Comparison of ENCODE assay signal across 8 cellular contexts in the genomic region with DNA sequence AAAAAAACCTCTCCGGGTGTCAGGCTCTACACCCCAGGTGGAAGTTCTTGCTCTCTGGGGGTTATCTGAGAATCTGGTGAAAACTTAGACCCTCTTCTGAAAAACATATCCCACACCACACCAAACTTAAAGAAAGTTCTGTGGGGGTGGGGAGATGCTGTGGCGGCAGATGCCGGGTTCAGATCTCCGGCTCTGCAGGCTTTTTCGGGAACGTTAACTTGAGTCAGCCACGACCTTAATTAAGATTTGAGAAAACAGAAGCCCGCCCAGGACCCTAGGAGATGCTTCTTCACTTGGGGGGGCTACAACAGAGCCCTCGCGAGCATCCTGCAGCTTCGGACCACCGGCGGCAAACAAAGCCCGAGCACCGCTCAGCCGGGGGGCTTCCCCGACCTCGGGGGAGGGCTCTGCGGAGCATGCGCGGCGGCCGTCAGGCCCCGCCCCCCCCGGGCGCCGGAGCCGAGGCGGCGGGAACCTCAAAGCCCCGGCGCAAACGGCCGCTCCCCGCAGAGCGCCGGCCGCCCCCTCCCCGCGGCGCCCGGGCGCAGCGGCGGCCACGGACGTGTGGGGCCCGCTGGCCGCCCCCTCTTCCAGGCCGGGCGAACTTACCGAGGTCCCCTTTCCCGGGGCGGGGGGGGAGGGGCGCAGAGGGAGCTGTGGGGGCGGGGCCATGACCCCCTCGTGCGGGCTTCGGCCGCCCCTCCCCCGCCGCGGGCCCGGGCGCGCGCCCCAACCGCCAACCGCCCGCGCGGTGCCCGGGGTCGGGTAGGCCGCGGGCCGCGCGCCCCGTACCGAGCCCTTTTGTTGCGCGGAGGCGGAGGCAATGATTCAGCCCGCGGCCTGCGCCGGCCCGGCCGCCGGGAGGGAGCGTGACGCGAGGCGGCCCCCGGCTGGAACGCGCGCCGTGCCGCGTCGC. TPM values are rescaled to one million over a fixed set of nuclear protein-coding genes. Genes with fewer than 3 reads are reported as not detected.
DNase-seq lines count a peak whose midpoint lies in the region; ATAC-seq and TF ChIP-seq lines count a peak whose summit lies in the region.

No MANE protein-coding gene starts in this region.

- no peaks in the 10 kb centered on the region for H3K9me3 ChIP-seq in skeletal muscle tissue (ENCODE audit: control insufficient read depth in 3 of 3, low read length in 3 of 3)

- H3K4me3 ChIP-seq in iPS-11a (ENCODE audit: low read depth, low read length), result peak overlapping the region; percentile 91
- H3K4me3 ChIP-seq in skeletal muscle tissue (ENCODE audit: low read length in 3 of 3), result peak overlapping the region; percentile 67 to 75 (median 71)

- peak overlapping the region; percentile 10 for H3K27ac ChIP-seq in skeletal muscle tissue (ENCODE audit: low read depth, low read length)

- ATAC-seq in HG03571 (IDR thresholded peaks at IDR 0.05; ENCODE audit: unreplicated experiment), result peak; percentile 25

- in situ Hi-C loops in GM18951 (cut with MboI; ENCODE audit: low sequenced_read_pairs, unreplicated experiment), result no loop called here

- peaks cover 19 to 32% (median 20%) of the 10 kb centered on the region in 3 donors for H3K4me1 ChIP-seq in skeletal muscle tissue (ENCODE audit: control insufficient read depth in 3 of 3, insufficient read depth in 3 of 3, low read length in 3 of 3)

- peaks cover 0 to 6% (median 0%) of the 10 kb centered on the region in 3 donors for H3K36me3 ChIP-seq in skeletal muscle tissue (ENCODE audit: control insufficient read depth in 3 of 3, insufficient read depth in 3 of 3, low read length in 3 of 3)

- no peaks in the 10 kb centered on the region for H3K27me3 ChIP-seq in skeletal muscle tissue (ENCODE audit: control insufficient read depth in 3 of 3, insufficient read depth in 3 of 3, low read length in 3 of 3)

- DNase-seq in AG08395 (ENCODE audit: low spot score), result peak; percentile 92
- peak; percentile 31 to 67 (median 39) for DNase-seq in T-helper 2 cell
- DNase-seq in astrocyte of the hippocampus (ENCODE audit: low read depth, low spot score), result peak; percentile 82
- no peak for DNase-seq in islet precursor cell

- peak overlapping the region; percentile 68 to 86 (median 68) for H3K9ac ChIP-seq in skeletal muscle tissue (ENCODE audit: low read depth in 1 of 3, low read length in 3 of 3)

- TF ChIP-seq POLR2A in GM18951 (IDR thresholded peaks at IDR 0.05; ENCODE audit: extremely low read depth, insufficient read depth, insufficient read length), result peak; percentile 70

RNA-seq across cellular contexts. Expression of gene RCC2, which starts 2.0 kb away (rescaled TPM):
- 20.4 TPM for total RNA-seq in skeletal muscle tissue
